Comparison of ENCODE assay signal across 8 cellular contexts in the genomic region with DNA sequence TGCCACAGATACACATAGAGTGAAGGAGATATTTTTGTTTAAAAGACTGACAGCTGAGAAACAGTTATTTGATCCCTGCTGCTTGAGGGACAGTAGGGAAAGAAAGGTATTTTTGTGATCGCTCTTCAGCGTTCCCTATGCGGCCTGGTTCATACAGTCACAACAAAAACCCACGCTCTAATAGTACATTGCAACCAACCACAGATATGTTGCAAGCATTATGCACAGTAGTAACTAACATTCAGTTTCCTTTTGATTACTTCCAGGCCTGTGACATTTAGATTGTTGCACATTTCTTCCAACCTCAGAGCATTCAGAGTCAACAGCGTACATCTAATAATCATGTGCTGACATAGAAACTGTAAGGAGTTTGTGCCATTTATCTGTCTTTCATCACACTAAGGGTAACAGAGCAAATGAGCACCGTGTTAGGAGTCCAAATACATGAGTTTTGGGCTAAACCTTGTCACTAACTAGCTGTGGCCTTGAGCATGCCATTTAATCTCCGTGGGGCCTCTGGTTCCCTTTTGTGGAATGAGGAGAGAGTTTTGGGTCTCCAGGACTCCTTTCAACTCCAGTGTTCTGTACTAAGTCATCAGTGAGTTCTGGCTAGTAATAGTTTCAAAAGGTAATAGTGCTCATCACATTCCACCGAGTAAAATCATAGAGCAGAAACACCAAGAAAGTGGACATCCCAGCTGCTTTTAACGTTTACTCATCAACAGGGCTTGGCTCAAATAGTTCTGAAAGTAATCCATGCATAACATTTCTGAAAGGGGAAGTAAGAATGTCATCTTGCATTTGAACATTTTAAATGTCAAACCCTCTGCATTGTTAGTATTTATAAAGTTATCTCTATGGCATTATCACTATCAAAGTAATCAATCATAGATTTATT.
DNase-seq lines count a peak whose midpoint lies in the region; ATAC-seq, FAIRE-seq and TF ChIP-seq lines count a peak whose summit lies in the region.

No MANE protein-coding gene starts in this region.

- no peak overlapping the region for H3K27ac Mint-ChIP-seq in activated CD8-positive, alpha-beta T cell treated with anti-CD3 and anti-CD28 coated beads for 36 hours

- H3K4me3 Mint-ChIP-seq in activated CD8-positive, alpha-beta T cell treated with anti-CD3 and anti-CD28 coated beads for 36 hours = no peak overlapping the region

- H3K36me3 Mint-ChIP-seq in activated CD8-positive, alpha-beta T cell treated with anti-CD3 and anti-CD28 coated beads for 36 hours (ENCODE audit: low read depth) = no peaks in the 10 kb centered on the region

- no peak overlapping the region for H3K27ac ChIP-seq in kidney (ENCODE audit: low read depth in 2 of 2, low read length in 2 of 2)

- H3K9me3 ChIP-seq in kidney (ENCODE audit: control insufficient read depth in 1 of 2, low read length in 2 of 2) = no peaks in the 10 kb centered on the region

- DNase-seq in GM18507 (ENCODE audit: extremely low spot score, insufficient read length, low read depth) (no peak), NOMO-1 (lab: John Stamatoyannopoulos, UW; ENCODE audit: unreplicated experiment in 2 of 2) (peak; percentile 83 to 99), kidney (no peak), SW480 (ENCODE audit: low spot score) (no peak), NCI-H2196 (lab: John Stamatoyannopoulos, UW; ENCODE audit: unreplicated experiment) (no peak), iPS-NIHi7 (ENCODE audit: extremely low spot score) (no peak)
- no peak for DNase-seq in activated CD8-positive, alpha-beta T cell treated with anti-CD3 and anti-CD28 coated beads for 36 hours

- H3K4me3 ChIP-seq in kidney (ENCODE audit: low read length in 2 of 2) = no peak overlapping the region

- intact Hi-C loops in kidney (cut with DNase I) = no loop called here
- intact Hi-C loops in activated CD8-positive, alpha-beta T cell treated with anti-CD3 and anti-CD28 coated beads for 36 hours (cut with micrococcal nuclease) = no loop called here

- ATAC-seq in HG02623 (IDR thresholded peaks at IDR 0.05; ENCODE audit: unreplicated experiment) = peak; percentile 91
- no peak for ATAC-seq in activated CD8-positive, alpha-beta T cell treated with anti-CD3 and anti-CD28 coated beads for 36 hours

- peaks cover 1% of the 10 kb centered on the region for H3K27me3 Mint-ChIP-seq in activated CD8-positive, alpha-beta T cell treated with anti-CD3 and anti-CD28 coated beads for 36 hours

- no peak for TF ChIP-seq CTCF in kidney (IDR thresholded peaks at IDR 0.05; ENCODE audit: borderline replicate concordance, extremely low read depth, insufficient read depth)
- no peak for TF ChIP-seq CTCF in activated CD8-positive, alpha-beta T cell treated with anti-CD3 and anti-CD28 coated beads for 36 hours (IDR thresholded peaks at IDR 0.05)

- no peaks in the 10 kb centered on the region for H3K4me1 Mint-ChIP-seq in activated CD8-positive, alpha-beta T cell treated with anti-CD3 and anti-CD28 coated beads for 36 hours (ENCODE audit: low read depth)

- no peaks in the 10 kb centered on the region for H3K36me3 ChIP-seq in kidney (ENCODE audit: control insufficient read depth in 1 of 2, insufficient read depth in 2 of 2, low read length in 2 of 2)

- FAIRE-seq in GM18507 (lab: Jason Lieb, UNC) (peak; percentile 93), kidney (lab: Jason Lieb, UNC) (peak; percentile 62)

- no peak overlapping the region for H3K9ac ChIP-seq in kidney (ENCODE audit: low read length in 2 of 2)

- no peaks in the 10 kb centered on the region for H3K9me3 Mint-ChIP-seq in activated CD8-positive, alpha-beta T cell treated with anti-CD3 and anti-CD28 coated beads for 36 hours

- CTCF ChIA-PET in activated CD8-positive, alpha-beta T cell treated with anti-CD3 and anti-CD28 coated beads for 36 hours (lab: Charles Lee) = interaction anchor here (0.6 kb wide), 1 partner anchor 1448 kb away, joined by 3 read pairs; no protein-coding TSS in a partner anchor

- POLR2A ChIA-PET in activated CD8-positive, alpha-beta T cell treated with anti-CD3 and anti-CD28 coated beads for 36 hours (lab: Charles Lee) = no interaction called here

- no peaks in the 10 kb centered on the region for H3K4me1 ChIP-seq in kidney (ENCODE audit: control insufficient read depth in 1 of 2, insufficient read depth in 1 of 2, low read depth in 1 of 2, low read length in 2 of 2)

Comparison
In these comparisons a context has a peak if more than half of its experiments do, and no peak if none do; other contexts are left out.
1. DNase-seq: peak in NOMO-1 (2 of 2); none in GM18507 (single experiment), kidney (single experiment), SW480 (single experiment), NCI-H2196 (single experiment), iPS-NIHi7 (single experiment) and activated CD8-positive, alpha-beta T cell treated with anti-CD3 and anti-CD28 coated beads for 36 hours (single experiment).